ENCODE assay signal across 11 cellular contexts in genomic region chr10:110268442-110268841, GRCh38. TPM values are rescaled to one million over a fixed set of nuclear protein-coding genes. Genes with fewer than 3 reads are reported as not detected.
A peak's percentile ranks its signal among the peaks of the same experiment; 100 is the strongest.
DNase-seq lines count a peak whose midpoint lies in the region; ATAC-seq and TF ChIP-seq lines count a peak whose summit lies in the region.
"Had no signal": no experiment of that assay in that cellular context is flagged by ENCODE, and none has a peak within 500 bp of the region (broad histone marks: within the 10 kb centered on the region; RNA-seq: fewer than 3 reads in every experiment).

No MANE protein-coding gene starts in this region.

- peak overlapping the region in 13 of 59 donors; percentile 22 to 62 (median 52) for H3K4me3 ChIP-seq in dorsolateral prefrontal cortex

- DNase-seq in DMS79 treated with DMSO at 0.1 percent for 48 hours (lab: John Stamatoyannopoulos, UW) (peak; percentile 63), dorsolateral prefrontal cortex (peak in 1 of 10 donors; percentile 39), pons (ENCODE audit: low spot score) (peak; percentile 42), H4 (ENCODE audit: low spot score) (no peak), GM13977 (ENCODE audit: low spot score) (no peak)
- no peak for DNase-seq in activated CD4-positive, alpha-beta T cell treated with anti-CD3 and anti-CD28 coated beads, Interleukin-2, amount 50 U/mL, for 1 hour
- DNase-seq: activated T-cell treated with anti-CD3 and anti-CD28 coated beads, Interleukin-2, amount 50 U/mL, for 4 hours; brain microvascular endothelial cell; kidney had no signal

- intact Hi-C loops in dorsolateral prefrontal cortex (cut with DNase I) = loop anchor here in 1 of 2 donors (2.0 kb wide), 1 partner anchor 42 kb away; no protein-coding TSS in a partner anchor

- in situ Hi-C loops in GM13977 (cut with MboI; ENCODE audit: low pct_unique_long_range_greater_than_20kb, low sequenced_read_pairs, unreplicated experiment) = no loop called here

- no peaks in the 10 kb centered on the region for H3K27me3 ChIP-seq in dorsolateral prefrontal cortex
- H3K27me3 ChIP-seq: brain microvascular endothelial cell had no signal

- no peak for TF ChIP-seq CTCF in dorsolateral prefrontal cortex (IDR thresholded peaks at IDR 0.05 in 54 of 56, conservative IDR thresholded peaks at IDR 0.05 in 2 of 56; ENCODE audit: low read depth in 1 of 56, partially characterized antibody in 56 of 56)
- TF ChIP-seq CTCF in GM13977 (IDR thresholded peaks at IDR 0.05; ENCODE audit: extremely low read depth, insufficient read depth, missing control alignments) = no peak

- H3K27ac ChIP-seq in dorsolateral prefrontal cortex = peak overlapping the region; percentile 83 to 99 (median 97)
- H3K27ac ChIP-seq: brain microvascular endothelial cell had no signal

- peak; percentile 56 for ATAC-seq in HG02678 (IDR thresholded peaks at IDR 0.05; ENCODE audit: unreplicated experiment)
- no peak for ATAC-seq in GM19455 (IDR thresholded peaks at IDR 0.05; ENCODE audit: unreplicated experiment)
- ATAC-seq: activated T-cell treated with anti-CD3 and anti-CD28 coated beads, Interleukin-2, amount 50 U/mL, for 4 hours had no signal

RNA-seq across cellular contexts. Expression of gene SMNDC1, which starts 36.3 kb away (rescaled TPM):
- 10 to 100 TPM; 17.1 to 34.9 (median 25.4) TPM for total RNA-seq in dorsolateral prefrontal cortex
- 7.8 and 8.3 TPM in 2 replicates for total RNA-seq in H4 (2014; rRNA removed; shearing (Covaris generic))

Comparison
In these comparisons a context has a peak if more than half of its experiments do, and no peak if none do; other contexts are left out.
1. DNase-seq: peak in DMS79 treated with DMSO at 0.1 percent for 48 hours (single experiment) and pons (single experiment); none in activated CD4-positive, alpha-beta T cell treated with anti-CD3 and anti-CD28 coated beads, Interleukin-2, amount 50 U/mL, for 1 hour (single experiment), H4 (single experiment) and GM13977 (single experiment).